ENCODE assay signal across 9 cellular contexts in genomic region chr14:79082883-79083282, GRCh38.
"Had no signal": no experiment of that assay in that cellular context is flagged by ENCODE, and none has a peak within 500 bp of the region (broad histone marks: within the 10 kb centered on the region; RNA-seq: fewer than 3 reads in every experiment).

No MANE protein-coding gene starts in this region.

- H3K9me3 ChIP-seq: HAP-1 had no signal

- H3K9ac ChIP-seq: GM23248 had no signal

- H3K4me1 ChIP-seq: HAP-1 had no signal

- H2AFZ ChIP-seq: GM23248, GM23338 had no signal

- H3K27ac ChIP-seq: GM23248 had no signal

- H3K4me3 ChIP-seq: GM23248, GM23338, HAP-1 had no signal

- ATAC-seq: GM23338, HCT116 had no signal

- H3K4me2 ChIP-seq: GM23338 had no signal

- H3K36me3 ChIP-seq: HAP-1 had no signal

- DNase-seq: GM23248, GOT3, H7, H9, HCEC 1CT, HFFc6 had no signal
